In the genomic region with DNA sequence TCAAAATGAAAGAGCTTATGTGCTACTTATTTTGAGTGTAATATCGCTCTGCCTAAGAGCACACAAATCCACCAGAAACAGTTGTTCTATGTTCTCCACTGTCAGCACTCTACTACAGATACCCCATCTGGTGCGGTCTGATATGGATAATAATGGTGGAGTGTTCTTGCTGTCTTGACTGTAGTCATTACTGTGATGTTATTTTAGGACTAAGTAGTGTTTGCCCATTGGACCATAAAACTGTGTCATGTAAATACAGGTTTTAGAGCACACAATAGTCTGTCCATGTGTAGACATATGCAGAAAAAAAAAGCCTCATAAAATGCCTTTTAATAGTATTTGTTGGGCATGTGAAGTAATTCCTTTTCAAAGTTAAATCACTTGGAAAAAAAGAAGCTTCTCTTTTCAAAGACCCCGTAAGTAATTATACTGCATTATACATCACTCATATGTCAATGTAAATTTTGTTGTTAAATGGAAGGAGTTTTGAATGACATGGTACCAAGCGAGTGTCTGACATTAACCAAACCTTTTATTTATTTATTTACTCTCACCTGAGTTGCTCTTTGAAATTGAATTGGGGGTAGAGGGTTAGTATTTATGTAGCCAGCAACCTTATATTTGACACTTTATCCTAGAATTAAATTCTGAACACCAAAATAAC, we compare ENCODE assay signal across 24 cellular contexts.
DNase-seq lines count a peak whose midpoint lies in the region; TF ChIP-seq lines count a peak whose summit lies in the region.
"Had no signal": no experiment of that assay in that cellular context is flagged by ENCODE, and none has a peak within 500 bp of the region (broad histone marks: within the 10 kb centered on the region; RNA-seq: fewer than 3 reads in every experiment).

No MANE protein-coding gene starts in this region.

- H3K9me3 ChIP-seq in hepatocyte (ENCODE audit: low read depth): no peaks in the 10 kb centered on the region
- H3K9me3 ChIP-seq in transverse colon: no peaks in the 10 kb centered on the region
- H3K9me3 ChIP-seq: MG63, thyroid gland had no signal

- H3K4me3 ChIP-seq in hepatocyte: no peak overlapping the region
- H3K4me3 ChIP-seq in transverse colon: no peak overlapping the region
- H3K4me3 ChIP-seq: lung, MG63, SK-N-MC, thyroid gland had no signal

- peaks cover 6% of the 10 kb centered on the region for H3K4me1 ChIP-seq in hepatocyte (ENCODE audit: insufficient read depth)
- H3K4me1 ChIP-seq in transverse colon: no peaks in the 10 kb centered on the region
- H3K4me1 ChIP-seq: thyroid gland had no signal

- intact Hi-C loops in transverse colon (cut with DNase I; ENCODE audit: low total_unique reads): no loop called here

- H3K4me2 ChIP-seq in hepatocyte: peak overlapping the region; percentile 27

- H3K27ac ChIP-seq in hepatocyte (no peak overlapping the region), transverse colon (no peak overlapping the region)
- H3K27ac ChIP-seq: 22Rv1, SK-N-MC, thyroid gland had no signal

- 50% methylated on average over 4 of the region's 4 CpGs for WGBS in hepatocyte (ENCODE audit: low lambda C conversion rate, missing lambda C conversion rate)
- 71 to 73% methylated on average over 4 of the region's 4 CpGs for WGBS in transverse colon (ENCODE audit: low coverage in 1 of 2), 2 donors

- DNase-seq in DMS53 (lab: John Stamatoyannopoulos, UW): peak; percentile 1
- no peak for DNase-seq in DMS53 treated with DMSO at 0.1 percent for 48 hours (lab: John Stamatoyannopoulos, UW; ENCODE audit: unreplicated experiment)
- peak; percentile 23 for DNase-seq in NCI-H146 treated with DMSO at 0.1 percent for 48 hours (lab: John Stamatoyannopoulos, UW; ENCODE audit: unreplicated experiment)
- DNase-seq in NCI-H748 (lab: John Stamatoyannopoulos, UW; ENCODE audit: unreplicated experiment): peak; percentile 67
- DNase-seq in hepatocyte (ENCODE audit: low spot score): no peak
- DNase-seq in transverse colon: no peak
- no peak for DNase-seq in activated CD4-positive, alpha-beta T cell treated with anti-CD3 and anti-CD28 coated beads, Interleukin-2, amount 50 U/mL, for 4 hours
- DNase-seq in stimulated activated naive CD4-positive, alpha-beta T cell (lab: John Stamatoyannopoulos, UW): no peak
- DNase-seq: activated CD4-positive, alpha-beta memory T cell treated with anti-CD3 and anti-CD28 coated beads, Interleukin-2, amount 10 ng/mL, durations not matched to agents 7 days and 5 days; activated CD4-positive, CD25-positive, alpha-beta regulatory T cell treated with anti-CD3 and anti-CD28 coated beads, Interleukin-2, amount 50 U/mL, for 72 hours; activated CD8-positive, alpha-beta memory T cell treated with anti-CD3 and anti-CD28 coated beads, Interleukin-2, amount 50 U/mL, for 48 hours; activated naive CD4-positive, alpha-beta T cell treated with anti-CD3 and anti-CD28 coated beads, Interleukin-2, amount 50 U/mL, for 16 hours; amniotic stem cell; MG63; natural killer cell; NCI-H1436; NCI-H345; RPMI8226; stimulated activated naive CD8-positive, alpha-beta T cell treated with anti-CD3 and anti-CD28 coated beads, Interleukin-15, amount 100 ng/mL, for 72 hours; T-helper 17 cell; thyroid gland had no signal

- no peaks in the 10 kb centered on the region for H3K36me3 ChIP-seq in hepatocyte (replicated peaks; ENCODE audit: insufficient read depth, low read depth)
- H3K36me3 ChIP-seq in transverse colon: no peaks in the 10 kb centered on the region
- H3K36me3 ChIP-seq: MG63, thyroid gland had no signal

- no peaks in the 10 kb centered on the region for H4K20me1 ChIP-seq in hepatocyte (ENCODE audit: insufficient read depth, poor library complexity, severe bottlenecking)

- in situ Hi-C loops in transverse colon (cut with MboI; ENCODE audit: low pct_ligation_motif_present in 1 of 4, low pct_unique_long_range_greater_than_20kb in 1 of 4, low sequenced_read_pairs in 3 of 4): loop anchor here in 1 of 4 donors (25.0 kb wide), 1 partner anchor 1257 kb away; a partner anchor contains a TSS

- no peak for TF ChIP-seq CTCF in hepatocyte (IDR thresholded peaks at IDR 0.05; ENCODE audit: poor library complexity)
- no peak for TF ChIP-seq CTCF in transverse colon (IDR thresholded peaks at IDR 0.05)

- H3K27me3 ChIP-seq in hepatocyte (no peaks in the 10 kb centered on the region), transverse colon (no peaks in the 10 kb centered on the region)
- H3K27me3 ChIP-seq: MG63, thyroid gland had no signal

- no peak for TF ChIP-seq POLR2A in transverse colon (IDR thresholded peaks at IDR 0.05)

- no peaks in the 10 kb centered on the region for H3K79me2 ChIP-seq in hepatocyte

- no peaks in the 10 kb centered on the region for H3K9me2 ChIP-seq in hepatocyte (replicated peaks; ENCODE audit: insufficient read depth)

- no peak overlapping the region for H2AFZ ChIP-seq in hepatocyte

- TF ChIP-seq EP300 in transverse colon (IDR thresholded peaks at IDR 0.05; ENCODE audit: low read depth): no peak

Comparison
In these comparisons a context has a peak if more than half of its experiments do, and no peak if none do; other contexts are left out.
1. DNase-seq: peak in DMS53 (single experiment), NCI-H146 treated with DMSO at 0.1 percent for 48 hours (single experiment) and NCI-H748 (single experiment); none in DMS53 treated with DMSO at 0.1 percent for 48 hours (single experiment), hepatocyte (single experiment), transverse colon (single experiment), activated CD4-positive, alpha-beta T cell treated with anti-CD3 and anti-CD28 coated beads, Interleukin-2, amount 50 U/mL, for 4 hours (0 of 2) and stimulated activated naive CD4-positive, alpha-beta T cell (0 of 6).